Comparison of ENCODE assay signal across 28 cellular contexts in genomic region chr1:8467308-8467707, GRCh38.
"Had no signal": no experiment of that assay in that cellular context is flagged by ENCODE, and none has a peak within 500 bp of the region (broad histone marks: within the 10 kb centered on the region; RNA-seq: fewer than 3 reads in every experiment).

No MANE protein-coding gene starts in this region.

- DNase-seq: activated B cell treated with CpG ODN at 0.5 μM for 24 hours; activated CD4-positive, alpha-beta memory T cell treated with anti-CD3 and anti-CD28 coated beads for 36 hours; activated CD4-positive, alpha-beta T cell treated with anti-CD3 and anti-CD28 coated beads for 4 hours; activated effector memory CD4-positive, alpha-beta T cell treated with Interleukin-2 at 50 U/mL for 16 hours; activated naive CD4-positive, alpha-beta T cell treated with anti-CD3 and anti-CD28 coated beads, Interleukin-2, amount 10 ng/mL, durations not matched to agents 7 days and 5 days; activated T-cell treated with anti-CD3 and anti-CD28 coated beads, Interleukin-2, amount 50 U/mL, for 48 hours; cerebellar nuclear complex; effector CD4-positive, alpha-beta T cell; heart left ventricle; kidney; left lung; naive thymus-derived CD4-positive, alpha-beta T cell; pancreas; sigmoid colon; spleen; stimulated activated CD4-positive, alpha-beta T cell treated with anti-CD3 and anti-CD28 coated beads, Interleukin-4, amount 100 ng/mL, for 4 hours; SW 1271; testis; upper lobe of left lung had no signal

- H3K27me3 Mint-ChIP-seq: activated B cell treated with CpG ODN at 0.5 μM for 24 hours; activated CD4-positive, alpha-beta memory T cell treated with anti-CD3 and anti-CD28 coated beads for 36 hours; activated naive CD4-positive, alpha-beta T cell treated with anti-CD3 and anti-CD28 coated beads, Interleukin-2, amount 10 ng/mL, durations not matched to agents 7 days and 5 days; memory B cell; naive thymus-derived CD4-positive, alpha-beta T cell; stimulated activated memory B cell treated with anti-CD40 and anti-IgM and Interleukin-4, amounts not matched to agents 10 μg/mL and 1 μg/mL and 100 μg/mL, for 72 hours had no signal

- H3K9me3 Mint-ChIP-seq: activated B cell treated with CpG ODN at 0.5 μM for 24 hours; activated CD4-positive, alpha-beta memory T cell treated with anti-CD3 and anti-CD28 coated beads for 36 hours; activated naive CD4-positive, alpha-beta T cell treated with anti-CD3 and anti-CD28 coated beads, Interleukin-2, amount 10 ng/mL, durations not matched to agents 7 days and 5 days; memory B cell; naive thymus-derived CD4-positive, alpha-beta T cell; stimulated activated memory B cell treated with anti-CD40 and anti-IgM and Interleukin-4, amounts not matched to agents 10 μg/mL and 1 μg/mL and 100 μg/mL, for 72 hours; T-helper 2 cell treated with Interferon-gamma antibody and Interleukin-4, amounts not matched to agents 5 μg/mL and 100 μg/mL, for 36 hours had no signal

- ATAC-seq: gastroesophageal sphincter; heart left ventricle; left lung; naive thymus-derived CD4-positive, alpha-beta T cell; pancreas; stimulated activated memory B cell treated with anti-CD40 and anti-IgM and Interleukin-4, amounts not matched to agents 10 μg/mL and 1 μg/mL and 100 μg/mL, for 72 hours had no signal

- H3K27me3 ChIP-seq: ascending aorta, breast epithelium, esophagus muscularis mucosa, gastroesophageal sphincter, heart left ventricle, left lung, pancreas, sigmoid colon, spleen, testis, upper lobe of left lung had no signal

- H3K4me3 ChIP-seq: ascending aorta, breast epithelium, esophagus muscularis mucosa, gastroesophageal sphincter, heart left ventricle, left lung, pancreas, sigmoid colon, spleen, testis, upper lobe of left lung had no signal

- H3K9me3 ChIP-seq: ascending aorta, breast epithelium, esophagus muscularis mucosa, gastroesophageal sphincter, heart left ventricle, left lung, pancreas, sigmoid colon, spleen, testis, upper lobe of left lung had no signal

- H3K4me3 Mint-ChIP-seq: activated B cell treated with CpG ODN at 0.5 μM for 24 hours; activated CD4-positive, alpha-beta memory T cell treated with anti-CD3 and anti-CD28 coated beads for 36 hours; activated naive CD4-positive, alpha-beta T cell treated with anti-CD3 and anti-CD28 coated beads, Interleukin-2, amount 10 ng/mL, durations not matched to agents 7 days and 5 days; memory B cell; naive thymus-derived CD4-positive, alpha-beta T cell; stimulated activated memory B cell treated with anti-CD40 and anti-IgM and Interleukin-4, amounts not matched to agents 10 μg/mL and 1 μg/mL and 100 μg/mL, for 72 hours; T-helper 2 cell treated with Interferon-gamma antibody and Interleukin-4, amounts not matched to agents 5 μg/mL and 100 μg/mL, for 36 hours had no signal

- H3K27ac ChIP-seq: ascending aorta, breast epithelium, left lung, pancreas, spleen had no signal

- H3K27ac Mint-ChIP-seq: activated CD4-positive, alpha-beta memory T cell treated with anti-CD3 and anti-CD28 coated beads for 36 hours; activated naive CD4-positive, alpha-beta T cell treated with anti-CD3 and anti-CD28 coated beads, Interleukin-2, amount 10 ng/mL, durations not matched to agents 7 days and 5 days; stimulated activated memory B cell treated with anti-CD40 and anti-IgM and Interleukin-4, amounts not matched to agents 10 μg/mL and 1 μg/mL and 100 μg/mL, for 72 hours; T-helper 2 cell treated with Interferon-gamma antibody and Interleukin-4, amounts not matched to agents 5 μg/mL and 100 μg/mL, for 36 hours had no signal

- FAIRE-seq: endothelial cell of umbilical vein, kidney, pancreas, TTC549 had no signal

- H3K36me3 ChIP-seq: ascending aorta, breast epithelium, gastroesophageal sphincter, left lung, pancreas, sigmoid colon, upper lobe of left lung had no signal
